In genomic region chr2:111633643-111634042, GRCh38 we compare ENCODE assay signal across 17 cellular contexts.
DNase-seq lines count a peak whose midpoint lies in the region; ATAC-seq and TF ChIP-seq lines count a peak whose summit lies in the region.
"Had no signal": no experiment of that assay in that cellular context is flagged by ENCODE, and none has a peak within 500 bp of the region (broad histone marks: within the 10 kb centered on the region; RNA-seq: fewer than 3 reads in every experiment).

No MANE protein-coding gene starts in this region.

- in situ Hi-C loops in KBM-7 (cut with MboI; ENCODE audit: low pct_unique_long_range_greater_than_20kb, low sequenced_read_pairs) = no loop called here

- no peak overlapping the region for H3K4me3 Mint-ChIP-seq in activated CD8-positive, alpha-beta T cell treated with anti-CD3 and anti-CD28 coated beads, Interleukin-2, amount 10 ng/mL, durations not matched to agents 7 days and 5 days
- H3K4me3 Mint-ChIP-seq: endodermal cell; stimulated activated memory B cell treated with anti-CD40 and anti-IgM and Interleukin-4, amounts not matched to agents 10 μg/mL and 1 μg/mL and 100 μg/mL, for 72 hours had no signal

- peaks cover 0 to 17% of the 10 kb centered on the region in 2 donors for H3K9me3 ChIP-seq in left lung
- H3K9me3 ChIP-seq: ovary had no signal

- peaks cover 0 to 12% of the 10 kb centered on the region in 2 donors for H3K4me1 ChIP-seq in left lung
- H3K4me1 ChIP-seq: sigmoid colon, transverse colon had no signal

- H3K4me1 Mint-ChIP-seq in activated CD8-positive, alpha-beta T cell treated with anti-CD3 and anti-CD28 coated beads, Interleukin-2, amount 10 ng/mL, durations not matched to agents 7 days and 5 days (ENCODE audit: low read depth) = peaks cover 29% of the 10 kb centered on the region
- H3K4me1 Mint-ChIP-seq: endodermal cell; stimulated activated memory B cell treated with anti-CD40 and anti-IgM and Interleukin-4, amounts not matched to agents 10 μg/mL and 1 μg/mL and 100 μg/mL, for 72 hours had no signal

- CTCF ChIA-PET in activated CD8-positive, alpha-beta T cell treated with anti-CD3 and anti-CD28 coated beads, Interleukin-2, amount 10 ng/mL, durations not matched to agents 7 days and 5 days (lab: Charles Lee) = interaction anchor here (1.7 kb wide), 1 partner anchor 10 kb away, joined by 7 read pairs; no protein-coding TSS in a partner anchor

- H3K4me3 ChIP-seq in left lung = no peak overlapping the region
- H3K4me3 ChIP-seq: ovary, sigmoid colon, transverse colon had no signal

- DNase-seq in CMK (ENCODE audit: low read depth) (peak; percentile 38), KBM-7 (peak; percentile 61), left lung (no peak), NCI-H82 treated with DMSO at 0.1 percent for 48 hours (lab: John Stamatoyannopoulos, UW; ENCODE audit: unreplicated experiment) (no peak), amygdala (lab: John Stamatoyannopoulos, UW) (no peak)
- DNase-seq in activated CD8-positive, alpha-beta T cell treated with anti-CD3 and anti-CD28 coated beads, Interleukin-2, amount 10 ng/mL, durations not matched to agents 7 days and 5 days = peak; percentile 5
- DNase-seq: activated naive CD4-positive, alpha-beta T cell; AML-193; endodermal cell; NCI-H1930; NCI-H510A; ovary; SHP77; sigmoid colon; transverse colon had no signal

- no peak for TF ChIP-seq CTCF in left lung (IDR thresholded peaks at IDR 0.05)

- H3K27ac Mint-ChIP-seq in activated CD8-positive, alpha-beta T cell treated with anti-CD3 and anti-CD28 coated beads, Interleukin-2, amount 10 ng/mL, durations not matched to agents 7 days and 5 days = peak overlapping the region; percentile 87
- H3K27ac Mint-ChIP-seq: endodermal cell; stimulated activated memory B cell treated with anti-CD40 and anti-IgM and Interleukin-4, amounts not matched to agents 10 μg/mL and 1 μg/mL and 100 μg/mL, for 72 hours had no signal

- H3K9me3 Mint-ChIP-seq in activated CD8-positive, alpha-beta T cell treated with anti-CD3 and anti-CD28 coated beads, Interleukin-2, amount 10 ng/mL, durations not matched to agents 7 days and 5 days (ENCODE audit: insufficient read depth) = peaks cover 4% of the 10 kb centered on the region

- peaks cover 8% of the 10 kb centered on the region for H3K27me3 Mint-ChIP-seq in activated CD8-positive, alpha-beta T cell treated with anti-CD3 and anti-CD28 coated beads, Interleukin-2, amount 10 ng/mL, durations not matched to agents 7 days and 5 days (ENCODE audit: low read depth)

- intact Hi-C loops in left lung (cut with DNase I) = no loop called here

- no peaks in the 10 kb centered on the region for H3K27me3 ChIP-seq in left lung
- H3K27me3 ChIP-seq: ovary, sigmoid colon, transverse colon had no signal

- no peak overlapping the region for H3K27ac ChIP-seq in left lung
- H3K27ac ChIP-seq: ovary, sigmoid colon had no signal

- H3K36me3 Mint-ChIP-seq in activated CD8-positive, alpha-beta T cell treated with anti-CD3 and anti-CD28 coated beads, Interleukin-2, amount 10 ng/mL, durations not matched to agents 7 days and 5 days (ENCODE audit: low read depth) = peaks cover 29% of the 10 kb centered on the region

- H3K36me3 ChIP-seq in left lung = no peaks in the 10 kb centered on the region
- H3K36me3 ChIP-seq: ovary, sigmoid colon, transverse colon had no signal

- ATAC-seq in activated CD8-positive, alpha-beta T cell treated with anti-CD3 and anti-CD28 coated beads, Interleukin-2, amount 10 ng/mL, durations not matched to agents 7 days and 5 days = no peak
- ATAC-seq in left lung = peak; percentile 17
- no peak for ATAC-seq in HG02571 (IDR thresholded peaks at IDR 0.05; ENCODE audit: unreplicated experiment)

- POLR2A ChIA-PET in activated CD8-positive, alpha-beta T cell treated with anti-CD3 and anti-CD28 coated beads, Interleukin-2, amount 10 ng/mL, durations not matched to agents 7 days and 5 days (lab: Charles Lee) = no interaction called here

Comparison
In these comparisons a context has a peak if more than half of its experiments do, and no peak if none do; other contexts are left out.
1. DNase-seq: peak in CMK (single experiment), KBM-7 (single experiment) and activated CD8-positive, alpha-beta T cell treated with anti-CD3 and anti-CD28 coated beads, Interleukin-2, amount 10 ng/mL, durations not matched to agents 7 days and 5 days (single experiment); none in left lung (0 of 2), NCI-H82 treated with DMSO at 0.1 percent for 48 hours (single experiment) and amygdala (0 of 56).